In genomic region chr2:64017811-64018714, GRCh38 we compare ENCODE assay signal across 1 cellular context.
TF ChIP-seq lines count a peak whose summit lies in the region.

No MANE protein-coding gene starts in this region.

TF ChIP-seq in HEK293, 187 proteins besides CTCF, POLR2A, EP300 and RAD21 (continued from another document):
- TF ChIP-seq ZSCAN18 (tag by site-specific recombination; IDR thresholded peaks at IDR 0.05) (no peak), ZNF366 (tag by site-specific recombination; conservative IDR thresholded peaks at IDR 0.05) (peak; percentile 34), KLF16 (tag by site-specific recombination; IDR thresholded peaks at IDR 0.05) (0 out of 2 replicates have a peak, but pooled peaks have one; percentile 13), ZXDB (tag by site-specific recombination; IDR thresholded peaks at IDR 0.05) (no peak), FEZF1 (tag by site-specific recombination; IDR thresholded peaks at IDR 0.05) (no peak), ZBTB17 (tag by site-specific recombination; IDR thresholded peaks at IDR 0.05) (peak; percentile 35; the same call in 1 of the 2 replicates)
